ENCODE assay signal across 8 cellular contexts in genomic region chr1:30782361-30783243, GRCh38. TPM values are rescaled to one million over a fixed set of nuclear protein-coding genes. Genes with fewer than 3 reads are reported as not detected.
A peak's percentile ranks its signal among the peaks of the same experiment; 100 is the strongest.
DNase-seq lines count a peak whose midpoint lies in the region; ATAC-seq lines count a peak whose summit lies in the region.

No MANE protein-coding gene starts in this region.

- DNase-seq in EL = peak; percentile 54
- DNase-seq in NOMO-1 (lab: John Stamatoyannopoulos, UW; ENCODE audit: unreplicated experiment in 2 of 2) = peak; percentile 56 to 66
- DNase-seq in activated CD8-positive, alpha-beta memory T cell treated with anti-CD3 and anti-CD28 coated beads, Interleukin-2, amount 50 U/mL, for 24 hours (ENCODE audit: extremely low read depth) = peak; percentile 23
- peak; percentile 71 for DNase-seq in epidermal melanocyte (ENCODE audit: insufficient read length, low spot score)
- DNase-seq in myocyte (ENCODE audit: low read depth) = peak; percentile 70
- peak; percentile 49 to 56 for DNase-seq in stimulated activated CD8-positive, alpha-beta memory T cell treated with anti-CD3 and anti-CD28 coated beads, Interleukin-7, amount 100 ng/mL, for 48 hours (ENCODE audit: extremely low read depth in 1 of 2, low read depth in 1 of 2)

- ATAC-seq in HG03280 (IDR thresholded peaks at IDR 0.05; ENCODE audit: unreplicated experiment) (peak; percentile 41), HG03139 (IDR thresholded peaks at IDR 0.05; ENCODE audit: unreplicated experiment) (no peak)

RNA-seq across cellular contexts. Expression of gene LAPTM5, which starts 25.0 kb away (rescaled TPM):
- 0.62 and 0.78 TPM in 2 replicates for total RNA-seq in myocyte
- polyA plus RNA-seq in myocyte (2012) = 1.3 TPM

RNA-seq across cellular contexts. Expression of gene MATN1, which starts 59.2 kb away (rescaled TPM):
- 0.05 TPM in 1 of 2 replicates, not detected in the other for total RNA-seq in myocyte
- 0.06 TPM for polyA plus RNA-seq in myocyte (2012)
